10 cellular contexts compared by ENCODE assay signal in genomic region chr7:18978108-18978495, GRCh38.
DNase-seq lines count a peak whose midpoint lies in the region; ATAC-seq and TF ChIP-seq lines count a peak whose summit lies in the region.
"Had no signal": no experiment of that assay in that cellular context is flagged by ENCODE, and none has a peak within 500 bp of the region (broad histone marks: within the 10 kb centered on the region; RNA-seq: fewer than 3 reads in every experiment).

No MANE protein-coding gene starts in this region.

- TF ChIP-seq CTCF in fibroblast of pulmonary artery (IDR thresholded peaks at IDR 0.05; ENCODE audit: low read length, missing control alignments): no peak

- H3K4me3 ChIP-seq in fibroblast of pulmonary artery (replicated peaks; ENCODE audit: low read depth, low read length): peak overlapping the region; percentile 10

- ATAC-seq in GM21825 (IDR thresholded peaks at IDR 0.05; ENCODE audit: unreplicated experiment): no peak

- in situ Hi-C loops in SK-MEL-5 (cut with HindIII; ENCODE audit: low pct_unique_long_range_greater_than_20kb, low sequenced_read_pairs): no loop called here

- peak; percentile 82 for DNase-seq in GM03348 (ENCODE audit: low spot score)
- peak; percentile 45 for DNase-seq in SK-MEL-5 (ENCODE audit: low read depth, low spot score)
- DNase-seq in fibroblast of pulmonary artery (ENCODE audit: low read depth): peak; percentile 92
- DNase-seq in renal cortical epithelial cell (ENCODE audit: low read depth): peak; percentile 91
- DNase-seq in NCI-H2029 treated with DMSO at 0.1 percent for 48 hours (lab: John Stamatoyannopoulos, UW): no peak
- DNase-seq in NCI-H187 (lab: John Stamatoyannopoulos, UW): no peak
- no peak for DNase-seq in KG1 (lab: John Stamatoyannopoulos, UW)
- DNase-seq: activated CD4-positive, alpha-beta T cell treated with anti-CD3 and anti-CD28 coated beads, Interleukin-2, amount 10 ng/mL, durations not matched to agents 7 days and 5 days; stimulated activated naive CD4-positive, alpha-beta T cell treated with Interleukin-2 at 50 U/mL for 16 hours had no signal

Comparison
In these comparisons a context has a peak if more than half of its experiments do, and no peak if none do; other contexts are left out.
1. DNase-seq: peak in GM03348 (single experiment), SK-MEL-5 (single experiment), fibroblast of pulmonary artery (single experiment) and renal cortical epithelial cell (single experiment); none in NCI-H2029 treated with DMSO at 0.1 percent for 48 hours (single experiment), NCI-H187 (0 of 2) and KG1 (single experiment).